Comparison of ENCODE assay signal across 31 cellular contexts in genomic region chr5:100576217-100576751, GRCh38. TPM values are rescaled to one million over a fixed set of nuclear protein-coding genes. Genes with fewer than 3 reads are reported as not detected.
DNase-seq lines count a peak whose midpoint lies in the region; ATAC-seq, FAIRE-seq and TF ChIP-seq lines count a peak whose summit lies in the region.
"Had no signal": no experiment of that assay in that cellular context is flagged by ENCODE, and none has a peak within 500 bp of the region (broad histone marks: within the 10 kb centered on the region; RNA-seq: fewer than 3 reads in every experiment).

No MANE protein-coding gene starts in this region.

- H3K9me3 ChIP-seq in endothelial cell of umbilical vein (replicated peaks; ENCODE audit: control insufficient read depth, insufficient read depth, low read length) (no peaks in the 10 kb centered on the region), psoas muscle (no peaks in the 10 kb centered on the region), esophagus squamous epithelium (no peaks in the 10 kb centered on the region), Karpas-422 (ENCODE audit: low read length) (no peaks in the 10 kb centered on the region)
- H3K9me3 ChIP-seq: breast epithelium, mucosa of descending colon had no signal

- H3K4me1 ChIP-seq in endothelial cell of umbilical vein (ENCODE audit: control insufficient read depth, extremely low read depth, insufficient read depth, low read length) (peaks cover 24% of the 10 kb centered on the region), psoas muscle (peaks cover 22% of the 10 kb centered on the region), esophagus squamous epithelium (no peaks in the 10 kb centered on the region), Karpas-422 (ENCODE audit: low read length) (no peaks in the 10 kb centered on the region)
- H3K4me1 ChIP-seq: breast epithelium had no signal

- no peaks in the 10 kb centered on the region for H3K4me1 Mint-ChIP-seq in activated CD4-positive, alpha-beta T cell treated with anti-CD3 and anti-CD28 coated beads for 36 hours
- H3K4me1 Mint-ChIP-seq: activated CD4-positive, alpha-beta T cell treated with anti-CD3 and anti-CD28 coated beads, Interleukin-2, amount 10 ng/mL, durations not matched to agents 7 days and 5 days; activated CD8-positive, alpha-beta memory T cell treated with anti-CD3 and anti-CD28 coated beads, Interleukin-2, amount 10 ng/mL, durations not matched to agents 7 days and 5 days; IgD-negative memory B cell had no signal

- H3K4me3 ChIP-seq in HFF-Myc (replicated peaks; ENCODE audit: low read depth, low read length) = no peak overlapping the region
- H3K4me3 ChIP-seq in endothelial cell of umbilical vein (replicated peaks in 1 of 3; ENCODE audit: insufficient read depth in 1 of 3, low read depth in 1 of 3, low read length in 3 of 3) = peak overlapping the region in 1 of 3 experiments; percentile 32
- no peak overlapping the region for H3K4me3 ChIP-seq in psoas muscle
- H3K4me3 ChIP-seq in esophagus squamous epithelium = no peak overlapping the region
- H3K4me3 ChIP-seq in Karpas-422 (ENCODE audit: low read length) = no peak overlapping the region
- H3K4me3 ChIP-seq: BLaER1 treated with 17β-estradiol and CSF1 and Interleukin-3, amounts not matched to agents 10 nM and 100 nM; breast epithelium; lung; mucosa of descending colon had no signal

- H2AFZ ChIP-seq in endothelial cell of umbilical vein (ENCODE audit: low read depth, low read length) (peak overlapping the region; percentile 58), Karpas-422 (ENCODE audit: low read length) (no peak overlapping the region)

- H4K20me1 ChIP-seq in endothelial cell of umbilical vein (replicated peaks; ENCODE audit: control insufficient read depth, extremely low read depth, insufficient read depth, low read length) (no peaks in the 10 kb centered on the region), Karpas-422 (ENCODE audit: insufficient read depth, low read depth, low read length) (0 out of 2 replicates have a peak, but pooled peaks cover 7% of the 10 kb centered on the region)
- H4K20me1 ChIP-seq: BLaER1 treated with 17β-estradiol and CSF1 and Interleukin-3, amounts not matched to agents 10 nM and 100 nM had no signal

- H3K9me1 ChIP-seq in endothelial cell of umbilical vein (replicated peaks; ENCODE audit: control insufficient read depth, extremely low read depth, insufficient read depth, low read length) = no peaks in the 10 kb centered on the region

- peak; percentile 86 for FAIRE-seq in D721Med (lab: Jason Lieb, UNC)
- peak; percentile 84 for FAIRE-seq in endothelial cell of umbilical vein (lab: Jason Lieb, UNC)
- FAIRE-seq: GM12891, H1, keratinocyte had no signal

- 54 to 57% (median 57%) methylated on average over 2 of the region's 2 CpGs for WGBS in psoas muscle, 3 donors
- WGBS in esophagus squamous epithelium, 2 donors = 71 to 87% methylated on average over 2 of the region's 2 CpGs

- peaks cover 1% of the 10 kb centered on the region for H3K79me2 ChIP-seq in endothelial cell of umbilical vein (ENCODE audit: control insufficient read depth, insufficient read depth, low read length)
- H3K79me2 ChIP-seq in Karpas-422 (ENCODE audit: low read length) = no peaks in the 10 kb centered on the region

- no peaks in the 10 kb centered on the region for H3K9me3 Mint-ChIP-seq in activated CD4-positive, alpha-beta T cell treated with anti-CD3 and anti-CD28 coated beads for 36 hours (ENCODE audit: low read depth)
- H3K9me3 Mint-ChIP-seq: IgD-negative memory B cell had no signal

- TSS peak; percentile 85 for BruUV-seq in endothelial cell of umbilical vein (replicated peaks; lab: Mats Ljungman, UMichigan)

- ATAC-seq in psoas muscle (no peak), GM19397 (IDR thresholded peaks at IDR 0.05; ENCODE audit: unreplicated experiment) (no peak)
- no peak for ATAC-seq in activated CD4-positive, alpha-beta T cell treated with anti-CD3 and anti-CD28 coated beads for 36 hours
- ATAC-seq: activated CD8-positive, alpha-beta memory T cell treated with anti-CD3 and anti-CD28 coated beads, Interleukin-2, amount 10 ng/mL, durations not matched to agents 7 days and 5 days; esophagus mucosa; mucosa of descending colon; Panc1 had no signal

- TF ChIP-seq POLR2A in endothelial cell of umbilical vein (IDR thresholded peaks at IDR 0.05; ENCODE audit: low read depth, low read length) (no peak), esophagus squamous epithelium (IDR thresholded peaks at IDR 0.05) (no peak)

- H3K4me2 ChIP-seq in endothelial cell of umbilical vein (ENCODE audit: insufficient read depth, low read length) (peak overlapping the region; percentile 73), Karpas-422 (ENCODE audit: low read depth, low read length, poor library complexity, severe bottlenecking) (no peak overlapping the region)
- H3K4me2 ChIP-seq: BLaER1 treated with 17β-estradiol and CSF1 and Interleukin-3, amounts not matched to agents 10 nM and 100 nM had no signal

- dilution Hi-C loops in endothelial cell of umbilical vein (cut with MboI; ENCODE audit: extremely low pct_ligation_motif_present, low sequenced_read_pairs) = no loop called here

- H3K36me3 Mint-ChIP-seq in activated CD4-positive, alpha-beta T cell treated with anti-CD3 and anti-CD28 coated beads for 36 hours (ENCODE audit: low read depth) = peaks cover 7% of the 10 kb centered on the region

- POLR2A ChIA-PET in endothelial cell of umbilical vein (lab: Charles Lee) = interaction anchor here (1.6 kb wide), 1 partner anchor 19 kb away, joined by 15 read pairs; no protein-coding TSS in a partner anchor
- POLR2A ChIA-PET in activated CD4-positive, alpha-beta T cell treated with anti-CD3 and anti-CD28 coated beads for 36 hours (lab: Charles Lee) = no interaction called here

- no peak overlapping the region for H3K4me3 Mint-ChIP-seq in activated CD4-positive, alpha-beta T cell treated with anti-CD3 and anti-CD28 coated beads for 36 hours
- H3K4me3 Mint-ChIP-seq: activated CD4-positive, alpha-beta T cell treated with anti-CD3 and anti-CD28 coated beads, Interleukin-2, amount 10 ng/mL, durations not matched to agents 7 days and 5 days; activated CD8-positive, alpha-beta memory T cell treated with anti-CD3 and anti-CD28 coated beads, Interleukin-2, amount 10 ng/mL, durations not matched to agents 7 days and 5 days; IgD-negative memory B cell; nephron had no signal

- no peaks in the 10 kb centered on the region for H3K27me3 Mint-ChIP-seq in activated CD4-positive, alpha-beta T cell treated with anti-CD3 and anti-CD28 coated beads for 36 hours
- H3K27me3 Mint-ChIP-seq: activated CD4-positive, alpha-beta T cell treated with anti-CD3 and anti-CD28 coated beads, Interleukin-2, amount 10 ng/mL, durations not matched to agents 7 days and 5 days; activated CD8-positive, alpha-beta memory T cell treated with anti-CD3 and anti-CD28 coated beads, Interleukin-2, amount 10 ng/mL, durations not matched to agents 7 days and 5 days; IgD-negative memory B cell had no signal

- H3K27me3 ChIP-seq in endothelial cell of umbilical vein (ENCODE audit: control insufficient read depth in 2 of 2, insufficient read depth in 2 of 2, low read length in 2 of 2) = no peaks in the 10 kb centered on the region
- no peaks in the 10 kb centered on the region for H3K27me3 ChIP-seq in psoas muscle (ENCODE audit: insufficient read depth in 3 of 3, low read length in 2 of 3)
- no peaks in the 10 kb centered on the region for H3K27me3 ChIP-seq in esophagus squamous epithelium
- no peaks in the 10 kb centered on the region for H3K27me3 ChIP-seq in Karpas-422 (ENCODE audit: low read length)
- H3K27me3 ChIP-seq: BLaER1 treated with 17β-estradiol and CSF1 and Interleukin-3, amounts not matched to agents 10 nM and 100 nM; breast epithelium had no signal

- peak overlapping the region; percentile 92 for H3K27ac ChIP-seq in endothelial cell of umbilical vein (ENCODE audit: insufficient read depth, low read depth, low read length)
- H3K27ac ChIP-seq in psoas muscle = peak overlapping the region; percentile 51
- H3K27ac ChIP-seq in esophagus squamous epithelium = peak overlapping the region in 2 of 4 donors; percentile 17 to 64
- no peak overlapping the region for H3K27ac ChIP-seq in Karpas-422 (ENCODE audit: low read length)

- H3K36me3 ChIP-seq in endothelial cell of umbilical vein (ENCODE audit: control insufficient read depth in 2 of 2, extremely low read depth in 1 of 2, insufficient read depth in 2 of 2, low read length in 2 of 2) (no peaks in the 10 kb centered on the region), psoas muscle (ENCODE audit: insufficient read depth in 1 of 2, low read depth in 1 of 2) (no peaks in the 10 kb centered on the region), esophagus squamous epithelium (peaks cover 0 to 25% (median 0%) of the 10 kb centered on the region in 3 donors), Karpas-422 (ENCODE audit: insufficient read depth, low read length) (no peaks in the 10 kb centered on the region)
- H3K36me3 ChIP-seq: breast epithelium had no signal

- peak overlapping the region; percentile 74 for H3K9ac ChIP-seq in endothelial cell of umbilical vein (replicated peaks; ENCODE audit: extremely low read depth, insufficient read depth, low read length)
- H3K9ac ChIP-seq in Karpas-422 (ENCODE audit: low read length) = no peak overlapping the region
- H3K9ac ChIP-seq: BLaER1 treated with 17β-estradiol and CSF1 and Interleukin-3, amounts not matched to agents 10 nM and 100 nM had no signal

- no peak overlapping the region for H3K27ac Mint-ChIP-seq in activated CD4-positive, alpha-beta T cell treated with anti-CD3 and anti-CD28 coated beads for 36 hours
- H3K27ac Mint-ChIP-seq: activated CD4-positive, alpha-beta T cell treated with anti-CD3 and anti-CD28 coated beads, Interleukin-2, amount 10 ng/mL, durations not matched to agents 7 days and 5 days; activated CD8-positive, alpha-beta memory T cell treated with anti-CD3 and anti-CD28 coated beads, Interleukin-2, amount 10 ng/mL, durations not matched to agents 7 days and 5 days had no signal

- H3K9me2 ChIP-seq in Karpas-422 (replicated peaks; ENCODE audit: insufficient read depth, low read length) = no peaks in the 10 kb centered on the region

- DNase-seq in D721Med (ENCODE audit: insufficient read length, low spot score) (no peak), HFF-Myc (ENCODE audit: extremely low read depth, low read depth) (peak; percentile 3), endothelial cell of umbilical vein (ENCODE audit: low read depth, low spot score) (peak; percentile 83), psoas muscle (no peak), esophagus squamous epithelium (lab: John Stamatoyannopoulos, UW) (no peak), Karpas-422 (no peak)
- no peak for DNase-seq in activated CD4-positive, alpha-beta T cell treated with anti-CD3 and anti-CD28 coated beads for 36 hours
- DNase-seq: activated CD4-positive, alpha-beta T cell treated with anti-CD3 and anti-CD28 coated beads, Interleukin-2, amount 10 ng/mL, durations not matched to agents 7 days and 5 days; activated CD8-positive, alpha-beta memory T cell treated with anti-CD3 and anti-CD28 coated beads, Interleukin-2, amount 10 ng/mL, durations not matched to agents 7 days and 5 days; activated naive CD4-positive, alpha-beta T cell; activated T-cell treated with anti-CD3 and anti-CD28 coated beads, Interleukin-2, amount 50 U/mL, for 48 hours; COR-L47; effector memory CD4-positive, alpha-beta T cell; mucosa of descending colon; NCI-H1092 treated with DMSO at 0.1 percent for 48 hours; NCI-H1930; NCI-H526; SHP77 treated with DMSO at 0.1 percent for 48 hours; stimulated activated CD4-positive, alpha-beta T cell treated with anti-CD3 and anti-CD28 coated beads, Interleukin-12 subunit alpha, Interleukin-12 subunit beta, amount 100 ng/mL, for 4 hours; stimulated activated CD4-positive, alpha-beta T cell treated with anti-CD3 and anti-CD28 coated beads, Interleukin-4, amount 100 ng/mL, for 1 hour had no signal

- TF ChIP-seq CTCF in D721Med (IDR thresholded peaks at IDR 0.05; ENCODE audit: insufficient read depth, missing control alignments) (no peak), HFF-Myc (IDR thresholded peaks at IDR 0.05; ENCODE audit: low read depth, low read length, missing control alignments) (no peak), endothelial cell of umbilical vein (IDR thresholded peaks at IDR 0.05; ENCODE audit: extremely low read depth in 1 of 2, insufficient read depth in 1 of 2, low read depth in 1 of 2, low read length in 2 of 2) (no peak), psoas muscle (IDR thresholded peaks at IDR 0.05) (no peak), esophagus squamous epithelium (IDR thresholded peaks at IDR 0.05) (no peak)

- intact Hi-C loops in endothelial cell of umbilical vein (cut with micrococcal nuclease) (loop anchor here (1.0 to 2.0 kb wide), 4 partner anchors 19 to 327 kb away; partner anchors contain the start of genes FAM174A and ST8SIA4), psoas muscle (cut with DNase I) (no loop called here), esophagus squamous epithelium (cut with DNase I) (no loop called here)
- intact Hi-C loops in activated CD4-positive, alpha-beta T cell treated with anti-CD3 and anti-CD28 coated beads for 36 hours (cut with DNase I, micrococcal nuclease) = no loop called here

- CTCF ChIA-PET in endothelial cell of umbilical vein (lab: Charles Lee) = interaction anchor here (0.7 to 2.7 kb wide), 10 partner anchors 12 to 327 kb away, joined by 3 to 20 read pairs (median 3); partner anchors contain the start of genes FAM174A and ST8SIA4
- CTCF ChIA-PET in activated CD4-positive, alpha-beta T cell treated with anti-CD3 and anti-CD28 coated beads for 36 hours (lab: Charles Lee) = no interaction called here

RNA-seq across cellular contexts. Expression of gene FAM174A, which starts 41.1 kb away (rescaled TPM):
- total RNA-seq in endothelial cell of umbilical vein = 11.8 and 14.7 TPM in 2 replicates
- 15.2 and 22.9 TPM in 2 replicates for polyA plus RNA-seq in endothelial cell of umbilical vein
- 8.3 and 10.9 TPM in 2 replicates for polyA plus RNA-seq in endothelial cell of umbilical vein (2011; cell fraction: cytosol; rRNA removed)
- polyA plus RNA-seq in endothelial cell of umbilical vein (2011; cell fraction: nucleus; rRNA removed) = 4.2 and 5.5 TPM in 2 replicates
- 8.5 and 9.5 TPM in 2 replicates for polyA plus RNA-seq in endothelial cell of umbilical vein (2012)
- 7.2 and 9.3 TPM in 2 replicates for polyA minus RNA-seq in endothelial cell of umbilical vein
- polyA minus RNA-seq in endothelial cell of umbilical vein (2011; cell fraction: cytosol; rRNA and poly(A)+ RNA removed) = 9.3 TPM
- polyA minus RNA-seq in endothelial cell of umbilical vein (2011; cell fraction: nucleus; rRNA and poly(A)+ RNA removed) = 8.8 and 15.9 TPM in 2 replicates
- 10 to 100 TPM; 30.6 to 39.1 (median 35.0) TPM for total RNA-seq in psoas muscle
- 10 to 100 TPM; 37.5 to 55.1 (median 46.6) TPM for polyA plus RNA-seq in psoas muscle
- total RNA-seq in activated CD4-positive, alpha-beta T cell treated with anti-CD3 and anti-CD28 coated beads for 36 hours = 1 to 10 TPM; 3.9 to 4.7 TPM
- 10 to 100 TPM; 24.0 to 49.7 (median 32.4) TPM for total RNA-seq in esophagus squamous epithelium
- total RNA-seq in Karpas-422 (2014; rRNA removed; shearing (Covaris generic); ENCODE audit: low replicate concordance) = 4.8 and 9.4 TPM in 2 replicates

Comparison
In these comparisons a context has a peak if more than half of its experiments do, and no peak if none do; other contexts are left out.
1. DNase-seq: peak in HFF-Myc (single experiment) and endothelial cell of umbilical vein (single experiment); none in D721Med (single experiment), psoas muscle (0 of 2), activated CD4-positive, alpha-beta T cell treated with anti-CD3 and anti-CD28 coated beads for 36 hours (single experiment), esophagus squamous epithelium (single experiment) and Karpas-422 (single experiment).